ENCODE assay signal across 8 cellular contexts in genomic region chr1:70410604-70411359, GRCh38. TPM values are rescaled to one million over a fixed set of nuclear protein-coding genes. Genes with fewer than 3 reads are reported as not detected.
A peak's percentile ranks its signal among the peaks of the same experiment; 100 is the strongest.
DNase-seq lines count a peak whose midpoint lies in the region; ATAC-seq and TF ChIP-seq lines count a peak whose summit lies in the region.

TSS of gene CTH (plus strand) at chr1:70411268. CDS start at chr1:70411416, 148 bp downstream.

- ATAC-seq in GM21529 (IDR thresholded peaks at IDR 0.05; ENCODE audit: unreplicated experiment), result peak; percentile 91

- peaks cover 17 to 23% (median 18%) of the 10 kb centered on the region in 3 donors for H3K4me1 Mint-ChIP-seq in IgD-negative memory B cell

- no peaks in the 10 kb centered on the region for H3K36me3 Mint-ChIP-seq in IgD-negative memory B cell

- peak within 1 kb of the TSS; percentile 79 for H3K4me3 ChIP-seq in epithelial cell of proximal tubule (ENCODE audit: low read depth, low read length)

- peak; percentile 98 for DNase-seq in DMS114 treated with DMSO at 0.1 percent for 48 hours (lab: John Stamatoyannopoulos, UW; ENCODE audit: unreplicated experiment)
- peak; percentile 79 for DNase-seq in OCI-M2 (lab: John Stamatoyannopoulos, UW; ENCODE audit: unreplicated experiment)
- peak; percentile 92 for DNase-seq in activated T-cell treated with anti-CD3 and anti-CD28 coated beads, Interleukin-2, amount 50 U/mL, for 1 hour
- DNase-seq in epithelial cell of proximal tubule (ENCODE audit: low read depth), result peak; percentile 89
- peak; percentile 97 for DNase-seq in mucosa of gallbladder (ENCODE audit: low spot score)
- DNase-seq in stimulated activated CD8-positive, alpha-beta memory T cell treated with anti-CD3 and anti-CD28 coated beads, Interleukin-4, amount 100 ng/mL, for 4 hours (ENCODE audit: low read depth in 2 of 2, low spot score in 1 of 2), result peak; percentile 71 to 80

- no peak for TF ChIP-seq CTCF in epithelial cell of proximal tubule (conservative IDR thresholded peaks at IDR 0.05; ENCODE audit: low read depth, low read length)

- no peaks in the 10 kb centered on the region for H3K27me3 Mint-ChIP-seq in IgD-negative memory B cell

- H3K4me3 Mint-ChIP-seq in IgD-negative memory B cell, result peak within 1 kb of the TSS; percentile 94 to 99 (median 98)

- no peaks in the 10 kb centered on the region for H3K9me3 Mint-ChIP-seq in IgD-negative memory B cell

- peak within 1 kb of the TSS; percentile 93 to 99 (median 98) for H3K27ac Mint-ChIP-seq in IgD-negative memory B cell

RNA-seq across cellular contexts. Expression of gene CTH, which starts in this region (rescaled TPM):
- 1.7 TPM for polyA plus RNA-seq in IgD-negative memory B cell
- total RNA-seq in epithelial cell of proximal tubule, result 2.8 and 3.7 TPM in 2 replicates
- total RNA-seq in mucosa of gallbladder, result 7.2 TPM

Comparison
In these comparisons a context has a peak if more than half of its experiments do, and no peak if none do; other contexts are left out.
1. Peak in every context shown above with its lines: DNase-seq, ATAC-seq and H3K4me3 ChIP-seq.